ENCODE assay signal across 1 cellular context in genomic region chr19:55654833-55655647, GRCh38.
TF ChIP-seq lines count a peak whose summit lies in the region.

Gene U2AF2 (plus strand): TSS chr19:55655035. CDS start chr19:55655105, 70 bp downstream.

TF ChIP-seq in K562, 482 proteins besides CTCF, POLR2A, EP300 and RAD21 (continued from another document and continues in another):
- no peak for TF ChIP-seq CEBPZ (IDR thresholded peaks at IDR 0.05; ENCODE audit: borderline replicate concordance, low read depth, low read length)
- no peak for TF ChIP-seq ZKSCAN8 (CRISPR knock-in tag; IDR thresholded peaks at IDR 0.05)
- peak; percentile 42; the same call in 1 of the 2 replicates for TF ChIP-seq ZBTB12 (CRISPR knock-in tag; IDR thresholded peaks at IDR 0.05)
- no peak for TF ChIP-seq MTA2 (IDR thresholded peaks at IDR 0.05; ENCODE audit: low read depth)
- no peak for TF ChIP-seq ZNF609 (CRISPR knock-in tag; IDR thresholded peaks at IDR 0.05; ENCODE audit: borderline replicate concordance)
- TF ChIP-seq MCM2 (IDR thresholded peaks at IDR 0.05; ENCODE audit: low read depth), result no peak
- TF ChIP-seq EGR1 (conservative IDR thresholded peaks at IDR 0.05), result peak; percentile 48
- TF ChIP-seq FOXK1 (CRISPR knock-in tag; IDR thresholded peaks at IDR 0.05; ENCODE audit: borderline replicate concordance), result no peak
- no peak for TF ChIP-seq OTX1 (CRISPR knock-in tag; IDR thresholded peaks at IDR 0.05)
- TF ChIP-seq ZNF184 (CRISPR knock-in tag; IDR thresholded peaks at IDR 0.05), result no peak
- TF ChIP-seq NCOA2 (IDR thresholded peaks at IDR 0.05; ENCODE audit: partially characterized antibody in 2 of 2), result no peak
- TF ChIP-seq KLF6 (CRISPR knock-in tag; IDR thresholded peaks at IDR 0.05; ENCODE audit: borderline replicate concordance), result no peak
- no peak for TF ChIP-seq IRF9 (tag; IDR thresholded peaks at IDR 0.05)
- peak in 1 of 2 experiments; percentile 41; a peak in 1 of 4 replicates for TF ChIP-seq SRF (CRISPR knock-in tag; IDR thresholded peaks at IDR 0.05)
- peak in 1 of 2 experiments; percentile 74; a peak in 1 of 4 replicates for TF ChIP-seq KDM4B (IDR thresholded peaks at IDR 0.05; ENCODE audit: borderline replicate concordance in 2 of 2, low read depth in 1 of 2)
- TF ChIP-seq ZNF41 (CRISPR knock-in tag; conservative IDR thresholded peaks at IDR 0.05), result no peak
- no peak for TF ChIP-seq ZFPM2 (CRISPR knock-in tag; IDR thresholded peaks at IDR 0.05)
- peak; percentile 57 for TF ChIP-seq TBP (optimal IDR thresholded peaks at IDR 0.05; ENCODE audit: low read depth, low read length)
- TF ChIP-seq ZBTB2 (IDR thresholded peaks at IDR 0.05), result peak; percentile 76; the same call in 1 of the 2 replicates
- TF ChIP-seq HNRNPH1 (optimal IDR thresholded peaks at IDR 0.05; ENCODE audit: low read depth, low read length), result no peak
- TF ChIP-seq ZNF224 (CRISPR knock-in tag; IDR thresholded peaks at IDR 0.05), result no peak
- 0 out of 2 replicates have a peak, but pooled peaks have one; percentile 92 for TF ChIP-seq RBM14 (IDR thresholded peaks at IDR 0.05; ENCODE audit: borderline replicate concordance, insufficient read depth, low read depth, low read length)
- TF ChIP-seq ZNF695 (CRISPR knock-in tag; IDR thresholded peaks at IDR 0.05), result no peak
- TF ChIP-seq ADNP (tag; IDR thresholded peaks at IDR 0.05), result no peak
- no peak; the same call in 1 of the 2 replicates for TF ChIP-seq ZNF175 (CRISPR knock-in tag; IDR thresholded peaks at IDR 0.05; ENCODE audit: low read depth)
- no peak for TF ChIP-seq NFATC3 (IDR thresholded peaks at IDR 0.05)
- TF ChIP-seq ZNF511 (CRISPR knock-in tag; IDR thresholded peaks at IDR 0.05), result peak; percentile 58; the same call in 1 of the 2 replicates
- no peak for TF ChIP-seq ZNF518B (CRISPR knock-in tag; IDR thresholded peaks at IDR 0.05)
- TF ChIP-seq FOXK2 (conservative IDR thresholded peaks at IDR 0.05 in 1 of 2, IDR thresholded peaks at IDR 0.05 in 1 of 2; ENCODE audit: low read depth in 2 of 2), result peak; percentile 81 to 91
- no peak for TF ChIP-seq HES1 (IDR thresholded peaks at IDR 0.05; ENCODE audit: low read depth)
- TF ChIP-seq GATA2 (CRISPR knock-in tag; IDR thresholded peaks at IDR 0.05), result no peak
- TF ChIP-seq ATF1 (CRISPR knock-in tag; IDR thresholded peaks at IDR 0.05), result no peak
- TF ChIP-seq ATF1 (tag; IDR thresholded peaks at IDR 0.05), result peak; percentile 89
- peak; percentile 81 for TF ChIP-seq RBM22 (IDR thresholded peaks at IDR 0.05; ENCODE audit: low read depth, low read length, poor library complexity, severe bottlenecking)
- TF ChIP-seq PBX2 (CRISPR knock-in tag; IDR thresholded peaks at IDR 0.05; ENCODE audit: low read depth), result no peak
- no peak for TF ChIP-seq PBX2 (tag; conservative IDR thresholded peaks at IDR 0.05; ENCODE audit: low read depth)
